ENCODE assay signal across 22 cellular contexts in the genomic region with DNA sequence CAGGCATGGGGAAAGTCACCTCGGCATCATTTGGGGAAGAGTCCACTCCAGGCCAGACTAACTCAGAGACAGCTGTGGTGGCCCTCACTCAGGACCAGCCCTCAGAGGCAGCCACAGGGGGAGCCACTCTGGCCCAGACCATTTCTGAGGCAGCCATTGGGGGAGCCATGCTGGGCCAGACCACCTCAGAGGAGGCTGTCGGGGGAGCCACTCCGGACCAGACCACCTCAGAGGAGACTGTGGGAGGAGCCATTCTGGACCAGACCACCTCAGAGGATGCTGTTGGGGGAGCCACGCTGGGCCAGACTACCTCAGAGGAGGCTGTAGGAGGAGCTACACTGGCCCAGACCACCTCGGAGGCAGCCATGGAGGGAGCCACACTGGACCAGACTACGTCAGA. TPM values are rescaled to one million over a fixed set of nuclear protein-coding genes. Genes with fewer than 3 reads are reported as not detected.
"Had no signal": no experiment of that assay in that cellular context is flagged by ENCODE, and none has a peak within 500 bp of the region (broad histone marks: within the 10 kb centered on the region; RNA-seq: fewer than 3 reads in every experiment).

No MANE protein-coding gene starts in this region.

- H3K4me3 Mint-ChIP-seq: activated T-helper 17 cell treated with anti-CD3 and anti-CD28 coated beads, Interleukin-2, amount 50 U/mL, for 72 hours; dendritic cell treated with granulocyte-macrophage colony-stimulating factor and Interleukin-4, amounts not matched to agents 40 ng/mL and 50 ng/mL, for 4 days; neural crest cell had no signal

- ATAC-seq: activated T-helper 17 cell treated with anti-CD3 and anti-CD28 coated beads, Interleukin-2, amount 50 U/mL, for 72 hours; foreskin keratinocyte; upper lobe of right lung had no signal

- H3K9me3 ChIP-seq: sigmoid colon, testis, upper lobe of right lung had no signal

- H3K4me1 ChIP-seq: foreskin keratinocyte, sigmoid colon, stomach, testis, upper lobe of right lung had no signal

- H3K36me3 ChIP-seq: upper lobe of right lung had no signal

- H3K27me3 ChIP-seq: sigmoid colon, testis, upper lobe of right lung had no signal

- H3K4me1 Mint-ChIP-seq: activated T-helper 17 cell treated with anti-CD3 and anti-CD28 coated beads, Interleukin-2, amount 50 U/mL, for 72 hours; neural crest cell had no signal

- H3K27ac Mint-ChIP-seq: activated T-helper 17 cell treated with anti-CD3 and anti-CD28 coated beads, Interleukin-2, amount 50 U/mL, for 72 hours; dendritic cell treated with granulocyte-macrophage colony-stimulating factor and Interleukin-4, amounts not matched to agents 40 ng/mL and 50 ng/mL, for 4 days had no signal

- H3K4me3 ChIP-seq: sigmoid colon, spleen, stomach, testis, upper lobe of right lung had no signal

- H3K9me3 Mint-ChIP-seq: activated T-helper 17 cell treated with anti-CD3 and anti-CD28 coated beads, Interleukin-2, amount 50 U/mL, for 72 hours; dendritic cell treated with granulocyte-macrophage colony-stimulating factor and Interleukin-4, amounts not matched to agents 40 ng/mL and 50 ng/mL, for 4 days; neural crest cell had no signal

- DNase-seq: activated CD4-positive, alpha-beta T cell treated with anti-CD3 and anti-CD28 coated beads, Interleukin-2, amount 50 U/mL, for 48 hours; activated naive CD4-positive, alpha-beta T cell treated with Interleukin-2 at 50 U/mL for 16 hours; cerebellar nuclear complex; effector memory CD4-positive, alpha-beta T cell; foreskin keratinocyte; glutamatergic neuron; kidney glomerular epithelial cell; sigmoid colon; spleen; stimulated activated CD4-positive, alpha-beta T cell treated with anti-CD3 and anti-CD28 coated beads, Interleukin-2, amount 100 ng/mL, for 24 hours; stomach; testis; upper lobe of right lung had no signal

- H3K27ac ChIP-seq: foreskin keratinocyte, sigmoid colon, spleen, stomach, testis, upper lobe of right lung, VCaP had no signal

RNA-seq across cellular contexts. Expression of gene ERAS, which starts 3.3 kb away (rescaled TPM):
- total RNA-seq: aorta; foreskin keratinocyte; liver; mesenteric fat pad; osteocyte; sigmoid colon; stomach; T-helper 1 cell treated with Interleukin-12 subunit alpha and Interleukin-12 subunit beta and Interleukin-4 antibody, amounts not matched to agents 30 ng/mL and 1 ng/mL, for 36 hours; upper lobe of right lung had no signal
- polyA plus RNA-seq: foreskin keratinocyte, liver, stomach had no signal

RNA-seq across cellular contexts. Expression of gene PCSK1N, which starts 12.4 kb away (rescaled TPM):
- total RNA-seq: mesenteric fat pad had no signal

RNA-seq across cellular contexts. Expression of gene GATA1, which starts 36.6 kb away (rescaled TPM):
- total RNA-seq: activated T-helper 17 cell treated with anti-CD3 and anti-CD28 coated beads, Interleukin-2, amount 50 U/mL, for 72 hours; foreskin keratinocyte; mesenteric fat pad; neural crest cell; osteocyte; sigmoid colon; T-helper 1 cell treated with Interleukin-12 subunit alpha and Interleukin-12 subunit beta and Interleukin-4 antibody, amounts not matched to agents 30 ng/mL and 1 ng/mL, for 36 hours had no signal
- polyA plus RNA-seq: aorta, foreskin keratinocyte, sigmoid colon had no signal
